ENCODE assay signal across 1 cellular context in the genomic region with DNA sequence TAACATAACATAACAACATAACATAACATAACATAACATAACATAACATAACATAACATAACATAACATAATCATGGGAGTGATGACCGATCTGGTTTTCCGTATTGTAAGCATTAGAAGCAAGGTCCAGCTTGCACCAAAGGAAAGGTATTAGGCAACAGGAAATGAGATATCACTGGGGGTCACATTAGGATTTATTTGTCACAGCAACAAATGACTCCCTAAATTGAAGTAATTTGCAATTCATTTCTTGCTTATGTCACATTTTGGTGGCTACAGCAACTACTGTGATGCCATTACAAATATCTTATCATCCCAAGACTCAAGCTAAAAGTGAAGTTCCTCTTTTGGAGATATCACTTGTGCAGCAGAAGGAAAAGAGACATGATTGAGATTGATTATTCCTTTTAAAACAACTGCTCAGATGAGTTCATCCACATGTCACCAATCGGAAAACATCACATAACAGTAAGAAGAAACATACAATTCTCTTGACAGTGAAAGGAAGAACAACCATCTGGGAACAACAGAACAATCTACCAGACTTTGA.
TF ChIP-seq lines count a peak whose summit lies in the region.

No MANE protein-coding gene starts in this region.

TF ChIP-seq in K562, 482 proteins besides CTCF, POLR2A, EP300 and RAD21 (continued from another document and continues in another):
- TF ChIP-seq, protein P1, sequence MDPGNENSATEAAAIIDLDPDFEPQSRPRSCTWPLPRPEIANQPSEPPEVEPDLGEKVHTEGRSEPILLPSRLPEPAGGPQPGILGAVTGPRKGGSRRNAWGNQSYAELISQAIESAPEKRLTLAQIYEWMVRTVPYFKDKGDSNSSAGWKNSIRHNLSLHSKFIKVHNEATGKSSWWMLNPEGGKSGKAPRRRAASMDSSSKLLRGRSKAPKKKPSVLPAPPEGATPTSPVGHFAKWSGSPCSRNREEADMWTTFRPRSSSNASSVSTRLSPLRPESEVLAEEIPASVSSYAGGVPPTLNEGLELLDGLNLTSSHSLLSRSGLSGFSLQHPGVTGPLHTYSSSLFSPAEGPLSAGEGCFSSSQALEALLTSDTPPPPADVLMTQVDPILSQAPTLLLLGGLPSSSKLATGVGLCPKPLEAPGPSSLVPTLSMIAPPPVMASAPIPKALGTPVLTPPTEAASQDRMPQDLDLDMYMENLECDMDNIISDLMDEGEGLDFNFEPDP (CRISPR knock-in tag; IDR thresholded peaks at IDR 0.05): no peak
- TF ChIP-seq SPI1 (IDR thresholded peaks at IDR 0.05; ENCODE audit: borderline replicate concordance, low read depth, low read length): peak; percentile 19; the same call in 1 of the 2 replicates
- no peak for TF ChIP-seq ARID2 (IDR thresholded peaks at IDR 0.05)
- TF ChIP-seq, protein P2, sequence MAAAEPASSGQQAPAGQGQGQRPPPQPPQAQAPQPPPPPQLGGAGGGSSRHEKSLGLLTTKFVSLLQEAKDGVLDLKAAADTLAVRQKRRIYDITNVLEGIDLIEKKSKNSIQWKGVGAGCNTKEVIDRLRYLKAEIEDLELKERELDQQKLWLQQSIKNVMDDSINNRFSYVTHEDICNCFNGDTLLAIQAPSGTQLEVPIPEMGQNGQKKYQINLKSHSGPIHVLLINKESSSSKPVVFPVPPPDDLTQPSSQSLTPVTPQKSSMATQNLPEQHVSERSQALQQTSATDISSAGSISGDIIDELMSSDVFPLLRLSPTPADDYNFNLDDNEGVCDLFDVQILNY (CRISPR knock-in tag; IDR thresholded peaks at IDR 0.05): no peak
- TF ChIP-seq GTF2A2 (tag; IDR thresholded peaks at IDR 0.05): no peak
- TF ChIP-seq CEBPG (CRISPR knock-in tag; IDR thresholded peaks at IDR 0.05): peak; percentile 76
- peak in 1 of 2 experiments; percentile 79; a peak in 2 of 4 replicates for TF ChIP-seq CEBPG (tag; conservative IDR thresholded peaks at IDR 0.05 in 1 of 2, IDR thresholded peaks at IDR 0.05 in 1 of 2)
- TF ChIP-seq NCOA6 (IDR thresholded peaks at IDR 0.05): no peak
- TF ChIP-seq, protein P3, sequence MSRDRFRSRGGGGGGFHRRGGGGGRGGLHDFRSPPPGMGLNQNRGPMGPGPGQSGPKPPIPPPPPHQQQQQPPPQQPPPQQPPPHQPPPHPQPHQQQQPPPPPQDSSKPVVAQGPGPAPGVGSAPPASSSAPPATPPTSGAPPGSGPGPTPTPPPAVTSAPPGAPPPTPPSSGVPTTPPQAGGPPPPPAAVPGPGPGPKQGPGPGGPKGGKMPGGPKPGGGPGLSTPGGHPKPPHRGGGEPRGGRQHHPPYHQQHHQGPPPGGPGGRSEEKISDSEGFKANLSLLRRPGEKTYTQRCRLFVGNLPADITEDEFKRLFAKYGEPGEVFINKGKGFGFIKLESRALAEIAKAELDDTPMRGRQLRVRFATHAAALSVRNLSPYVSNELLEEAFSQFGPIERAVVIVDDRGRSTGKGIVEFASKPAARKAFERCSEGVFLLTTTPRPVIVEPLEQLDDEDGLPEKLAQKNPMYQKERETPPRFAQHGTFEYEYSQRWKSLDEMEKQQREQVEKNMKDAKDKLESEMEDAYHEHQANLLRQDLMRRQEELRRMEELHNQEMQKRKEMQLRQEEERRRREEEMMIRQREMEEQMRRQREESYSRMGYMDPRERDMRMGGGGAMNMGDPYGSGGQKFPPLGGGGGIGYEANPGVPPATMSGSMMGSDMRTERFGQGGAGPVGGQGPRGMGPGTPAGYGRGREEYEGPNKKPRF (IDR thresholded peaks at IDR 0.05; ENCODE audit: low read depth, low read length): no peak
- peak; percentile 69 for TF ChIP-seq TCF3 (CRISPR knock-in tag; IDR thresholded peaks at IDR 0.05)
- TF ChIP-seq CC2D1A (IDR thresholded peaks at IDR 0.05): no peak
- no peak for TF ChIP-seq ZNF696 (CRISPR knock-in tag; conservative IDR thresholded peaks at IDR 0.05)
- TF ChIP-seq ZNF75A (CRISPR knock-in tag; IDR thresholded peaks at IDR 0.05): no peak
- TF ChIP-seq MEF2D (tag; conservative IDR thresholded peaks at IDR 0.05; ENCODE audit: low read depth): 0 out of 2 replicates have a peak, but pooled peaks have one; percentile 52
- no peak for TF ChIP-seq ZKSCAN3 (CRISPR knock-in tag; IDR thresholded peaks at IDR 0.05)
- peak; percentile 80 for TF ChIP-seq CBFA2T3 (IDR thresholded peaks at IDR 0.05)
- no peak for TF ChIP-seq ATF1 (CRISPR knock-in tag; IDR thresholded peaks at IDR 0.05)
- 0 out of 2 replicates have a peak, but pooled peaks have one; percentile 18 for TF ChIP-seq ATF1 (tag; IDR thresholded peaks at IDR 0.05)
- no peak for TF ChIP-seq HDAC1 (IDR thresholded peaks at IDR 0.05)
- peak; percentile 50 for TF ChIP-seq TAL1 (IDR thresholded peaks at IDR 0.05)
- TF ChIP-seq, protein P4, sequence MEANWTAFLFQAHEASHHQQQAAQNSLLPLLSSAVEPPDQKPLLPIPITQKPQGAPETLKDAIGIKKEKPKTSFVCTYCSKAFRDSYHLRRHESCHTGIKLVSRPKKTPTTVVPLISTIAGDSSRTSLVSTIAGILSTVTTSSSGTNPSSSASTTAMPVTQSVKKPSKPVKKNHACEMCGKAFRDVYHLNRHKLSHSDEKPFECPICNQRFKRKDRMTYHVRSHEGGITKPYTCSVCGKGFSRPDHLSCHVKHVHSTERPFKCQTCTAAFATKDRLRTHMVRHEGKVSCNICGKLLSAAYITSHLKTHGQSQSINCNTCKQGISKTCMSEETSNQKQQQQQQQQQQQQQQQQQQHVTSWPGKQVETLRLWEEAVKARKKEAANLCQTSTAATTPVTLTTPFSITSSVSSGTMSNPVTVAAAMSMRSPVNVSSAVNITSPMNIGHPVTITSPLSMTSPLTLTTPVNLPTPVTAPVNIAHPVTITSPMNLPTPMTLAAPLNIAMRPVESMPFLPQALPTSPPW (CRISPR knock-in tag; IDR thresholded peaks at IDR 0.05): peak; percentile 37
- TF ChIP-seq TRIM28 (IDR thresholded peaks at IDR 0.05): no peak
- TF ChIP-seq ZNF644 (tag; IDR thresholded peaks at IDR 0.05; ENCODE audit: low read depth): no peak
- no peak for TF ChIP-seq TFAM (CRISPR knock-in tag; conservative IDR thresholded peaks at IDR 0.05)
- no peak for TF ChIP-seq ZNF324 (CRISPR knock-in tag; IDR thresholded peaks at IDR 0.05)
- no peak for TF ChIP-seq ZNF174 (CRISPR knock-in tag; IDR thresholded peaks at IDR 0.05)
- no peak for TF ChIP-seq FOXA1 (IDR thresholded peaks at IDR 0.05; ENCODE audit: borderline replicate concordance)
- no peak for TF ChIP-seq NRF1 (conservative IDR thresholded peaks at IDR 0.05 in 1 of 2, IDR thresholded peaks at IDR 0.05 in 1 of 2)
- no peak for TF ChIP-seq NFATC3 (IDR thresholded peaks at IDR 0.05)
- TF ChIP-seq, protein P5, sequence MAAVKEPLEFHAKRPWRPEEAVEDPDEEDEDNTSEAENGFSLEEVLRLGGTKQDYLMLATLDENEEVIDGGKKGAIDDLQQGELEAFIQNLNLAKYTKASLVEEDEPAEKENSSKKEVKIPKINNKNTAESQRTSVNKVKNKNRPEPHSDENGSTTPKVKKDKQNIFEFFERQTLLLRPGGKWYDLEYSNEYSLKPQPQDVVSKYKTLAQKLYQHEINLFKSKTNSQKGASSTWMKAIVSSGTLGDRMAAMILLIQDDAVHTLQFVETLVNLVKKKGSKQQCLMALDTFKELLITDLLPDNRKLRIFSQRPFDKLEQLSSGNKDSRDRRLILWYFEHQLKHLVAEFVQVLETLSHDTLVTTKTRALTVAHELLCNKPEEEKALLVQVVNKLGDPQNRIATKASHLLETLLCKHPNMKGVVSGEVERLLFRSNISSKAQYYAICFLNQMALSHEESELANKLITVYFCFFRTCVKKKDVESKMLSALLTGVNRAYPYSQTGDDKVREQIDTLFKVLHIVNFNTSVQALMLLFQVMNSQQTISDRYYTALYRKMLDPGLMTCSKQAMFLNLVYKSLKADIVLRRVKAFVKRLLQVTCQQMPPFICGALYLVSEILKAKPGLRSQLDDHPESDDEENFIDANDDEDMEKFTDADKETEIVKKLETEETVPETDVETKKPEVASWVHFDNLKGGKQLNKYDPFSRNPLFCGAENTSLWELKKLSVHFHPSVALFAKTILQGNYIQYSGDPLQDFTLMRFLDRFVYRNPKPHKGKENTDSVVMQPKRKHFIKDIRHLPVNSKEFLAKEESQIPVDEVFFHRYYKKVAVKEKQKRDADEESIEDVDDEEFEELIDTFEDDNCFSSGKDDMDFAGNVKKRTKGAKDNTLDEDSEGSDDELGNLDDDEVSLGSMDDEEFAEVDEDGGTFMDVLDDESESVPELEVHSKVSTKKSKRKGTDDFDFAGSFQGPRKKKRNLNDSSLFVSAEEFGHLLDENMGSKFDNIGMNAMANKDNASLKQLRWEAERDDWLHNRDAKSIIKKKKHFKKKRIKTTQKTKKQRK (IDR thresholded peaks at IDR 0.05; ENCODE audit: borderline replicate concordance, low read depth, low read length): no peak
- TF ChIP-seq CHD2 (IDR thresholded peaks at IDR 0.05; ENCODE audit: low read depth, low read length): no peak
- TF ChIP-seq, protein P6, sequence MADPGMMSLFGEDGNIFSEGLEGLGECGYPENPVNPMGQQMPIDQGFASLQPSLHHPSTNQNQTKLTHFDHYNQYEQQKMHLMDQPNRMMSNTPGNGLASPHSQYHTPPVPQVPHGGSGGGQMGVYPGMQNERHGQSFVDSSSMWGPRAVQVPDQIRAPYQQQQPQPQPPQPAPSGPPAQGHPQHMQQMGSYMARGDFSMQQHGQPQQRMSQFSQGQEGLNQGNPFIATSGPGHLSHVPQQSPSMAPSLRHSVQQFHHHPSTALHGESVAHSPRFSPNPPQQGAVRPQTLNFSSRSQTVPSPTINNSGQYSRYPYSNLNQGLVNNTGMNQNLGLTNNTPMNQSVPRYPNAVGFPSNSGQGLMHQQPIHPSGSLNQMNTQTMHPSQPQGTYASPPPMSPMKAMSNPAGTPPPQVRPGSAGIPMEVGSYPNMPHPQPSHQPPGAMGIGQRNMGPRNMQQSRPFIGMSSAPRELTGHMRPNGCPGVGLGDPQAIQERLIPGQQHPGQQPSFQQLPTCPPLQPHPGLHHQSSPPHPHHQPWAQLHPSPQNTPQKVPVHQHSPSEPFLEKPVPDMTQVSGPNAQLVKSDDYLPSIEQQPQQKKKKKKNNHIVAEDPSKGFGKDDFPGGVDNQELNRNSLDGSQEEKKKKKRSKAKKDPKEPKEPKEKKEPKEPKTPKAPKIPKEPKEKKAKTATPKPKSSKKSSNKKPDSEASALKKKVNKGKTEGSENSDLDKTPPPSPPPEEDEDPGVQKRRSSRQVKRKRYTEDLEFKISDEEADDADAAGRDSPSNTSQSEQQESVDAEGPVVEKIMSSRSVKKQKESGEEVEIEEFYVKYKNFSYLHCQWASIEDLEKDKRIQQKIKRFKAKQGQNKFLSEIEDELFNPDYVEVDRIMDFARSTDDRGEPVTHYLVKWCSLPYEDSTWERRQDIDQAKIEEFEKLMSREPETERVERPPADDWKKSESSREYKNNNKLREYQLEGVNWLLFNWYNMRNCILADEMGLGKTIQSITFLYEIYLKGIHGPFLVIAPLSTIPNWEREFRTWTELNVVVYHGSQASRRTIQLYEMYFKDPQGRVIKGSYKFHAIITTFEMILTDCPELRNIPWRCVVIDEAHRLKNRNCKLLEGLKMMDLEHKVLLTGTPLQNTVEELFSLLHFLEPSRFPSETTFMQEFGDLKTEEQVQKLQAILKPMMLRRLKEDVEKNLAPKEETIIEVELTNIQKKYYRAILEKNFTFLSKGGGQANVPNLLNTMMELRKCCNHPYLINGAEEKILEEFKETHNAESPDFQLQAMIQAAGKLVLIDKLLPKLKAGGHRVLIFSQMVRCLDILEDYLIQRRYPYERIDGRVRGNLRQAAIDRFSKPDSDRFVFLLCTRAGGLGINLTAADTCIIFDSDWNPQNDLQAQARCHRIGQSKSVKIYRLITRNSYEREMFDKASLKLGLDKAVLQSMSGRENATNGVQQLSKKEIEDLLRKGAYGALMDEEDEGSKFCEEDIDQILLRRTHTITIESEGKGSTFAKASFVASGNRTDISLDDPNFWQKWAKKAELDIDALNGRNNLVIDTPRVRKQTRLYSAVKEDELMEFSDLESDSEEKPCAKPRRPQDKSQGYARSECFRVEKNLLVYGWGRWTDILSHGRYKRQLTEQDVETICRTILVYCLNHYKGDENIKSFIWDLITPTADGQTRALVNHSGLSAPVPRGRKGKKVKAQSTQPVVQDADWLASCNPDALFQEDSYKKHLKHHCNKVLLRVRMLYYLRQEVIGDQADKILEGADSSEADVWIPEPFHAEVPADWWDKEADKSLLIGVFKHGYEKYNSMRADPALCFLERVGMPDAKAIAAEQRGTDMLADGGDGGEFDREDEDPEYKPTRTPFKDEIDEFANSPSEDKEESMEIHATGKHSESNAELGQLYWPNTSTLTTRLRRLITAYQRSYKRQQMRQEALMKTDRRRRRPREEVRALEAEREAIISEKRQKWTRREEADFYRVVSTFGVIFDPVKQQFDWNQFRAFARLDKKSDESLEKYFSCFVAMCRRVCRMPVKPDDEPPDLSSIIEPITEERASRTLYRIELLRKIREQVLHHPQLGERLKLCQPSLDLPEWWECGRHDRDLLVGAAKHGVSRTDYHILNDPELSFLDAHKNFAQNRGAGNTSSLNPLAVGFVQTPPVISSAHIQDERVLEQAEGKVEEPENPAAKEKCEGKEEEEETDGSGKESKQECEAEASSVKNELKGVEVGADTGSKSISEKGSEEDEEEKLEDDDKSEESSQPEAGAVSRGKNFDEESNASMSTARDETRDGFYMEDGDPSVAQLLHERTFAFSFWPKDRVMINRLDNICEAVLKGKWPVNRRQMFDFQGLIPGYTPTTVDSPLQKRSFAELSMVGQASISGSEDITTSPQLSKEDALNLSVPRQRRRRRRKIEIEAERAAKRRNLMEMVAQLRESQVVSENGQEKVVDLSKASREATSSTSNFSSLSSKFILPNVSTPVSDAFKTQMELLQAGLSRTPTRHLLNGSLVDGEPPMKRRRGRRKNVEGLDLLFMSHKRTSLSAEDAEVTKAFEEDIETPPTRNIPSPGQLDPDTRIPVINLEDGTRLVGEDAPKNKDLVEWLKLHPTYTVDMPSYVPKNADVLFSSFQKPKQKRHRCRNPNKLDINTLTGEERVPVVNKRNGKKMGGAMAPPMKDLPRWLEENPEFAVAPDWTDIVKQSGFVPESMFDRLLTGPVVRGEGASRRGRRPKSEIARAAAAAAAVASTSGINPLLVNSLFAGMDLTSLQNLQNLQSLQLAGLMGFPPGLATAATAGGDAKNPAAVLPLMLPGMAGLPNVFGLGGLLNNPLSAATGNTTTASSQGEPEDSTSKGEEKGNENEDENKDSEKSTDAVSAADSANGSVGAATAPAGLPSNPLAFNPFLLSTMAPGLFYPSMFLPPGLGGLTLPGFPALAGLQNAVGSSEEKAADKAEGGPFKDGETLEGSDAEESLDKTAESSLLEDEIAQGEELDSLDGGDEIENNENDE (IDR thresholded peaks at IDR 0.05; ENCODE audit: low read depth, low read length): no peak
- TF ChIP-seq PML (IDR thresholded peaks at IDR 0.05; ENCODE audit: low read length): peak; percentile 47; the same call in 1 of the 2 replicates
- TF ChIP-seq, protein P7, sequence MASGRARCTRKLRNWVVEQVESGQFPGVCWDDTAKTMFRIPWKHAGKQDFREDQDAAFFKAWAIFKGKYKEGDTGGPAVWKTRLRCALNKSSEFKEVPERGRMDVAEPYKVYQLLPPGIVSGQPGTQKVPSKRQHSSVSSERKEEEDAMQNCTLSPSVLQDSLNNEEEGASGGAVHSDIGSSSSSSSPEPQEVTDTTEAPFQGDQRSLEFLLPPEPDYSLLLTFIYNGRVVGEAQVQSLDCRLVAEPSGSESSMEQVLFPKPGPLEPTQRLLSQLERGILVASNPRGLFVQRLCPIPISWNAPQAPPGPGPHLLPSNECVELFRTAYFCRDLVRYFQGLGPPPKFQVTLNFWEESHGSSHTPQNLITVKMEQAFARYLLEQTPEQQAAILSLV (tag; IDR thresholded peaks at IDR 0.05): no peak
- no peak for TF ChIP-seq ZSCAN29 (IDR thresholded peaks at IDR 0.05)
- TF ChIP-seq HIVEP1 (CRISPR knock-in tag; IDR thresholded peaks at IDR 0.05): no peak
